In genomic region chr1:95116666-95117206, GRCh38 we compare ENCODE assay signal across 8 cellular contexts. TPM values are rescaled to one million over a fixed set of nuclear protein-coding genes. Genes with fewer than 3 reads are reported as not detected.
DNase-seq lines count a peak whose midpoint lies in the region; ATAC-seq, FAIRE-seq and TF ChIP-seq lines count a peak whose summit lies in the region.

No MANE protein-coding gene starts in this region.

- H3K9ac ChIP-seq in K562 (ENCODE audit: insufficient read depth in 1 of 2, low read depth in 2 of 2, low read length in 2 of 2) = peak overlapping the region; percentile 84 to 91
- H3K9ac ChIP-seq in iPS-15b (ENCODE audit: low read depth, low read length) = peak overlapping the region; percentile 9

- DNase-seq in GM12892 (ENCODE audit: insufficient read length) (peak; percentile 27), NCI-H1694 treated with DMSO at 0.1 percent for 48 hours (lab: John Stamatoyannopoulos, UW) (peak; percentile 85), T-helper 17 cell (peak; percentile 11 to 24 (median 11)), K562 (ENCODE audit: extremely low read depth in 1 of 4, low spot score in 3 of 4) (peak; percentile 64 to 89 (median 74)), skeletal muscle cell (ENCODE audit: low read depth) (no peak)

- H3K36me3 ChIP-seq in K562 (ENCODE audit: control insufficient read depth, insufficient read depth, low read length) = peaks cover 2% of the 10 kb centered on the region; the same call in 1 of the 3 replicates
- H3K36me3 ChIP-seq in iPS-15b (ENCODE audit: control insufficient read depth, insufficient read depth, low read length) = no peaks in the 10 kb centered on the region

- peaks cover 10% of the 10 kb centered on the region for H3K4me1 Mint-ChIP-seq in T-helper 17 cell

- no peaks in the 10 kb centered on the region for H3K36me3 Mint-ChIP-seq in T-helper 17 cell (ENCODE audit: low read depth)

- peak overlapping the region; percentile 83 for H3K4me3 ChIP-seq in K562
- peak overlapping the region; percentile 62 for H3K4me3 ChIP-seq in iPS-15b (ENCODE audit: low read depth, low read length)
- peak overlapping the region; percentile 59 for H3K4me3 ChIP-seq in skeletal muscle cell (ENCODE audit: low read depth, low read length)

- peak overlapping the region; percentile 95 for H2AFZ ChIP-seq in K562 (ENCODE audit: low read depth, low read length)

- POLR2A ChIA-PET in K562 (lab: Yijun Ruan, JAX) = interaction anchor here (0.8 to 3.1 kb wide), 4 partner anchors 12 to 117 kb away, joined by 3 to 26 read pairs (median 6); partner anchors contain the start of gene RWDD3

- H3K4me1 ChIP-seq in K562 (replicated peaks in 1 of 2; ENCODE audit: control insufficient read depth in 2 of 2, insufficient read depth in 2 of 2, low read length in 2 of 2) = peaks cover 16 to 42% of the 10 kb centered on the region in 2 experiments; a peak in 4 of 5 replicates
- no peaks in the 10 kb centered on the region for H3K4me1 ChIP-seq in iPS-15b (ENCODE audit: control insufficient read depth, insufficient read depth, low read length)

- H4K20me1 ChIP-seq in K562 (replicated peaks; ENCODE audit: control insufficient read depth, insufficient read depth, low read length) = no peaks in the 10 kb centered on the region; the same call in 1 of the 2 replicates

- H3K9me1 ChIP-seq in K562 (ENCODE audit: control insufficient read depth, insufficient read depth, low read length) = no peaks in the 10 kb centered on the region

- H3K4me2 ChIP-seq in K562 (ENCODE audit: insufficient read depth, low read length) = peak overlapping the region; percentile 87

- no peak for TF ChIP-seq EP300 in K562 (IDR thresholded peaks at IDR 0.05; ENCODE audit: low read length)

- H3K79me2 ChIP-seq in K562 (ENCODE audit: control insufficient read depth, insufficient read depth, low read length) = peaks cover 49% of the 10 kb centered on the region

- H3K9me3 ChIP-seq in T-helper 17 cell (ENCODE audit: control insufficient read depth, low read length, poor library complexity, severe bottlenecking) (no peaks in the 10 kb centered on the region), K562 (replicated peaks; ENCODE audit: control insufficient read depth, insufficient read depth, low read depth, low read length) (no peaks in the 10 kb centered on the region), iPS-15b (ENCODE audit: control insufficient read depth, insufficient read depth, low read length) (no peaks in the 10 kb centered on the region)

- intact Hi-C loops in K562 (cut with micrococcal nuclease) = loop anchor here (1.0 to 2.0 kb wide), 4 partner anchors 31 to 118 kb away; partner anchors contain the start of genes ALG14 and RWDD3

- CTCF ChIA-PET in K562 (lab: Yijun Ruan, JAX; ENCODE audit: low intra/inter-chr PET ratio) = no interaction called here

- no peak for TF ChIP-seq POLR2A in GM12892 (IDR thresholded peaks at IDR 0.05; ENCODE audit: low read depth, low read length)
- TF ChIP-seq POLR2A in K562 (conservative IDR thresholded peaks at IDR 0.05) = no peak

- WGBS in K562 (ENCODE audit: insufficient coverage, low coverage, missing lambda C conversion rate) = under 1% methylated on average over 17 of the region's 17 CpGs

- TF ChIP-seq CTCF in K562 (IDR thresholded peaks at IDR 0.05 in 2 of 3, conservative IDR thresholded peaks at IDR 0.05 in 1 of 3; ENCODE audit: insufficient read depth in 2 of 3, low read depth in 1 of 3, low read length in 3 of 3) = peak; percentile 87 to 92 (median 90)

- H3K27me3 ChIP-seq in K562 (ENCODE audit: control insufficient read depth in 2 of 2, insufficient read depth in 2 of 2, low read length in 2 of 2) (no peaks in the 10 kb centered on the region), iPS-15b (ENCODE audit: control insufficient read depth, insufficient read depth, low read length) (peaks cover 10% of the 10 kb centered on the region)

- peak; percentile 57 for ATAC-seq in HG02852 (IDR thresholded peaks at IDR 0.05; ENCODE audit: unreplicated experiment)
- ATAC-seq in T-helper 17 cell = peak; percentile 80
- ATAC-seq in K562 = peak; percentile 76
- ATAC-seq in GM18873 (IDR thresholded peaks at IDR 0.05; ENCODE audit: low FRiP score, unreplicated experiment) = no peak

- H3K27ac ChIP-seq in K562 (ENCODE audit: extremely low read depth, low read depth, low read length) = peak overlapping the region; percentile 81

- TF ChIP-seq RAD21 in K562 (CRISPR knock-in tag; conservative IDR thresholded peaks at IDR 0.05 in 1 of 2, IDR thresholded peaks at IDR 0.05 in 1 of 2) = peak; percentile 24 to 61; a peak in 3 of 4 replicates

- FAIRE-seq in GM12892 (lab: Jason Lieb, UNC) (peak; percentile 76), K562 (lab: Jason Lieb, UNC) (peak; percentile 82)

- in situ Hi-C loops in K562 (cut with MboI) = loop anchor here (5.0 kb wide), 1 partner anchor 34 kb away; no protein-coding TSS in a partner anchor

- no TSS peak for BruUV-seq in K562 (replicated peaks; lab: Mats Ljungman, UMichigan)

- H3K27me3 Mint-ChIP-seq in T-helper 17 cell = peaks cover 55% of the 10 kb centered on the region

- H3K27ac Mint-ChIP-seq in T-helper 17 cell = no peak overlapping the region

- peak overlapping the region; percentile 89 for H3K4me3 Mint-ChIP-seq in T-helper 17 cell

TF ChIP-seq in K562, 482 proteins besides CTCF, POLR2A, EP300 and RAD21 (continues in another document):
- TF ChIP-seq NCOR1 (IDR thresholded peaks at IDR 0.05) (0 out of 2 replicates have a peak, but pooled peaks have one; percentile 12), CREM (IDR thresholded peaks at IDR 0.05; ENCODE audit: low read depth) (peak; percentile 60), TBL1XR1 (IDR thresholded peaks at IDR 0.05; ENCODE audit: low read length in 2 of 2) (peak in 1 of 2 experiments; percentile 40; a peak in 1 of 4 replicates), ZBTB5 (IDR thresholded peaks at IDR 0.05) (no peak), NFRKB (IDR thresholded peaks at IDR 0.05; ENCODE audit: low read depth) (0 out of 2 replicates have a peak, but pooled peaks have one; percentile 23)

RNA-seq across cellular contexts. Expression of gene TLCD4, which starts 0.4 kb away (rescaled TPM):
- 0.06 TPM for polyA plus RNA-seq in GM12892 (2012; ENCODE audit: missing spikeins)
- total RNA-seq in T-helper 17 cell (under 1 TPM; 0.23 to 0.25 TPM), K562 (2014; rRNA removed) (7.6 and 10.3 TPM in 2 replicates), K562 (2014; rRNA removed; fragmentation: Illumina TruSeq; extraction: Trizol) (19.8 and 23.6 TPM in 2 replicates), K562 (2015; rRNA removed; fragmentation: Illumina TruSeq; extraction: Trizol) (6.8 and 7.5 TPM in 2 replicates), K562 (2021) (13.9 and 16.5 TPM in 2 replicates)
- 10.7 and 22.5 TPM in 2 replicates for total RNA-seq in K562 (2011; cell fraction: chromatin; rRNA removed; ENCODE audit: low replicate concordance)
- total RNA-seq in K562 (2011; cell fraction: nucleolus; rRNA removed) = 7.2 and 9.1 TPM in 2 replicates
- total RNA-seq in K562 (2011; cell fraction: nucleoplasm; rRNA removed) = 20.7 and 39.0 TPM in 2 replicates
- polyA plus RNA-seq in K562 (2011; rRNA removed) (9.6 and 16.6 TPM in 2 replicates), K562 (2014; fragmentation: Illumina TruSeq; extraction: Trizol) (8.4 and 10.9 TPM in 2 replicates), K562 (2014; fragmentation: Nextera tagmentation; extraction: Ambion mirVana) (1 to 10 TPM; 3.5 to 5.0 TPM), K562 (2014; rRNA removed) (6.5 and 6.6 TPM in 2 replicates)
- 2.2 and 4.5 TPM in 2 replicates for polyA plus RNA-seq in K562 (2011; cell fraction: cytosol; rRNA removed)
- 2.3 and 2.7 TPM in 2 replicates for polyA plus RNA-seq in K562 (2011; cell fraction: nucleus; rRNA removed)
- 5.0 and 5.7 TPM in 2 replicates for polyA plus RNA-seq in K562 (2012)
- 26.5 and 41.8 TPM in 2 replicates for polyA minus RNA-seq in K562 (2011; rRNA and poly(A)+ RNA removed)
- polyA minus RNA-seq in K562 (2011; cell fraction: cytosol; rRNA and poly(A)+ RNA removed) = 8.3 and 10.7 TPM in 2 replicates
- 3.1 and 4.1 TPM in 2 replicates for polyA minus RNA-seq in K562 (2011; cell fraction: nucleus; rRNA and poly(A)+ RNA removed)

RNA-seq across cellular contexts. Expression of gene ALG14, which starts 44.0 kb away (rescaled TPM):
- 0.95 TPM for polyA plus RNA-seq in GM12892 (2012; ENCODE audit: missing spikeins)
- total RNA-seq in T-helper 17 cell = 1 to 10 TPM; 1.5 to 1.8 TPM
- total RNA-seq in K562 (2011; cell fraction: chromatin; rRNA removed; ENCODE audit: low replicate concordance) = 1.6 and 2.1 TPM in 2 replicates
- total RNA-seq in K562 (2011; cell fraction: nucleolus; rRNA removed) = 1.2 and 3.7 TPM in 2 replicates
- total RNA-seq in K562 (2011; cell fraction: nucleoplasm; rRNA removed) = 3.2 and 4.2 TPM in 2 replicates
- 1.8 and 2.8 TPM in 2 replicates for total RNA-seq in K562 (2014; rRNA removed)
- 3.9 and 6.8 TPM in 2 replicates for total RNA-seq in K562 (2014; rRNA removed; fragmentation: Illumina TruSeq; extraction: Trizol)
- total RNA-seq in K562 (2015; rRNA removed; fragmentation: Illumina TruSeq; extraction: Trizol) = 2.6 and 3.3 TPM in 2 replicates
- total RNA-seq in K562 (2021) = 6.1 and 8.6 TPM in 2 replicates
- polyA plus RNA-seq in K562 (2011; rRNA removed) = 2.8 and 2.9 TPM in 2 replicates
- polyA plus RNA-seq in K562 (2011; cell fraction: cytosol; rRNA removed) = 1.3 and 2.0 TPM in 2 replicates
- polyA plus RNA-seq in K562 (2011; cell fraction: nucleus; rRNA removed) = 0.94 and 1.3 TPM in 2 replicates
- polyA plus RNA-seq in K562 (2012) = 3.3 and 4.6 TPM in 2 replicates
- polyA plus RNA-seq in K562 (2014; fragmentation: Illumina TruSeq; extraction: Trizol) = 4.7 and 4.9 TPM in 2 replicates
- 10 to 100 TPM; 14.9 to 16.2 TPM for polyA plus RNA-seq in K562 (2014; fragmentation: Nextera tagmentation; extraction: Ambion mirVana)
- polyA plus RNA-seq in K562 (2014; rRNA removed) = 2.2 and 2.8 TPM in 2 replicates
- polyA minus RNA-seq in K562 (2011; rRNA and poly(A)+ RNA removed) = 1.6 and 2.0 TPM in 2 replicates
- polyA minus RNA-seq in K562 (2011; cell fraction: cytosol; rRNA and poly(A)+ RNA removed) = 1.4 and 12.8 TPM in 2 replicates
- polyA minus RNA-seq in K562 (2011; cell fraction: nucleus; rRNA and poly(A)+ RNA removed) = 1.5 and 4.4 TPM in 2 replicates

Comparison
In these comparisons a context has a peak if more than half of its experiments do, and no peak if none do; other contexts are left out.
1. RNA of gene TLCD4, which starts 0.4 kb away (total RNA-seq): 6.8 to 39.0 TPM in K562; 0.23 to 0.25 TPM in T-helper 17 cell; every median in the first group is over 4 times any median in the second.
2. Peak in every context shown above with its lines, with median percentiles within 50 percentile points of each other: H3K4me3 ChIP-seq.